Comparison of ENCODE assay signal across 19 cellular contexts in the genomic region with DNA sequence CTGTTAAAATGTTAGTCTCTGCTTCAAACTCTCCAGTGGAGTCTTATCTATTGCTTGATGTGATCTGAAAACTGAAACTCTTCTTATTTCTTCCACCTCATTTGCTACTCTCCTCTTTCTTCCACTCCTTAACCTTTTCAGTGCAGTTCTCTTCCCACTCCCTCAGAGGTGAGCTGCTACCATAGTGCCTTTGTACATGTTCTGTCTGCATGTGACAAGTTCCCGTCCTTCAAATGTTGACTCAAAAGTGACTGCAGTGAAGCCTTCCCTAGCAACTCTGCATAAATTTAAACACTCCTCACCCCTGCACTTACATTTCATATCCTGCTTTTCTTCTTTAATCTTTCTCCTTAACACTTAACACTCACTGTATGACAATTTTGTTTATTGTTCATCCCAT. TPM values are rescaled to one million over a fixed set of nuclear protein-coding genes. Genes with fewer than 3 reads are reported as not detected.
DNase-seq lines count a peak whose midpoint lies in the region; ATAC-seq and TF ChIP-seq lines count a peak whose summit lies in the region.
"Had no signal": no experiment of that assay in that cellular context is flagged by ENCODE, and none has a peak within 500 bp of the region (broad histone marks: within the 10 kb centered on the region; RNA-seq: fewer than 3 reads in every experiment).

No MANE protein-coding gene starts in this region.

- POLR2A ChIA-PET in PC-9 (lab: Charles Lee; ENCODE audit: unreplicated experiment) = no interaction called here

- peak overlapping the region; percentile 36 for H3K4me2 ChIP-seq in PC-9
- peak overlapping the region; percentile 29 for H3K4me2 ChIP-seq in parathyroid adenoma (ENCODE audit: low read length)
- H3K4me2 ChIP-seq: A549, GM23338 had no signal

- peak; percentile 43 for ATAC-seq in activated naive CD8-positive, alpha-beta T cell treated with anti-CD3 and anti-CD28 coated beads, Interleukin-2, amount 50 U/mL, for 24 hours
- ATAC-seq in HG03097 (IDR thresholded peaks at IDR 0.05; ENCODE audit: low FRiP score, unreplicated experiment) = no peak
- ATAC-seq: A549, GM23338, HCT116 had no signal

- peaks cover 12% of the 10 kb centered on the region; the same call in 1 of the 2 replicates for H3F3A ChIP-seq in PC-9 (ENCODE audit: insufficient read depth, low read depth)

- H3K27me3 ChIP-seq in PC-9 (ENCODE audit: insufficient read depth, low read depth) (no peaks in the 10 kb centered on the region), parathyroid adenoma (ENCODE audit: control insufficient read depth, insufficient read depth, low read length) (no peaks in the 10 kb centered on the region)

- intact Hi-C loops in PC-9 (cut with micrococcal nuclease; ENCODE audit: unreplicated experiment) = no loop called here

- no peak overlapping the region for H3K4me3 Mint-ChIP-seq in activated naive CD8-positive, alpha-beta T cell treated with anti-CD3 and anti-CD28 coated beads, Interleukin-2, amount 50 U/mL, for 24 hours
- no peak overlapping the region for H3K4me3 Mint-ChIP-seq in activated naive CD8-positive, alpha-beta T cell treated with anti-CD3 and anti-CD28 coated beads for 36 hours
- H3K4me3 Mint-ChIP-seq: CD4-positive, alpha-beta T cell; GM23338; HFFc6 had no signal

- H3K4me1 Mint-ChIP-seq in activated naive CD8-positive, alpha-beta T cell treated with anti-CD3 and anti-CD28 coated beads, Interleukin-2, amount 50 U/mL, for 24 hours = no peaks in the 10 kb centered on the region
- H3K4me1 Mint-ChIP-seq in activated naive CD8-positive, alpha-beta T cell treated with anti-CD3 and anti-CD28 coated beads for 36 hours = no peaks in the 10 kb centered on the region
- H3K4me1 Mint-ChIP-seq: GM23338 had no signal

- CTCF ChIA-PET in PC-9 (lab: Charles Lee) = no interaction called here

- H3K79me2 ChIP-seq in PC-9 (ENCODE audit: low read depth) (no peaks in the 10 kb centered on the region), parathyroid adenoma (no peaks in the 10 kb centered on the region)

- H3K4me1 ChIP-seq in PC-9 (replicated peaks; ENCODE audit: insufficient read depth) (peaks cover 15% of the 10 kb centered on the region), parathyroid adenoma (peaks cover 6% of the 10 kb centered on the region)
- H3K4me1 ChIP-seq: A549 had no signal

- BruUV-seq in PC-9 (replicated peaks; lab: Mats Ljungman, UMichigan) = no TSS peak

- no peaks in the 10 kb centered on the region for H4K20me1 ChIP-seq in PC-9 (ENCODE audit: insufficient read depth)

- H3K27ac Mint-ChIP-seq in activated naive CD8-positive, alpha-beta T cell treated with anti-CD3 and anti-CD28 coated beads, Interleukin-2, amount 50 U/mL, for 24 hours = no peak overlapping the region
- H3K27ac Mint-ChIP-seq in activated naive CD8-positive, alpha-beta T cell treated with anti-CD3 and anti-CD28 coated beads for 36 hours = no peak overlapping the region
- H3K27ac Mint-ChIP-seq: CD4-positive, alpha-beta T cell; GM23338; HFFc6 had no signal

- no peaks in the 10 kb centered on the region for H3K9me2 ChIP-seq in PC-9 (ENCODE audit: insufficient read depth)

- H3K36me3 ChIP-seq in PC-9 (ENCODE audit: low read depth) (peaks cover 29% of the 10 kb centered on the region; the same call in 1 of the 2 replicates), parathyroid adenoma (ENCODE audit: control insufficient read depth, insufficient read depth, low read length) (no peaks in the 10 kb centered on the region)

- peaks cover 3% of the 10 kb centered on the region for H3K9me3 Mint-ChIP-seq in activated naive CD8-positive, alpha-beta T cell treated with anti-CD3 and anti-CD28 coated beads, Interleukin-2, amount 50 U/mL, for 24 hours
- no peaks in the 10 kb centered on the region for H3K9me3 Mint-ChIP-seq in activated naive CD8-positive, alpha-beta T cell treated with anti-CD3 and anti-CD28 coated beads for 36 hours
- H3K9me3 Mint-ChIP-seq: GM23338, HFFc6 had no signal

- no peaks in the 10 kb centered on the region for H3K27me3 Mint-ChIP-seq in activated naive CD8-positive, alpha-beta T cell treated with anti-CD3 and anti-CD28 coated beads, Interleukin-2, amount 50 U/mL, for 24 hours
- no peaks in the 10 kb centered on the region for H3K27me3 Mint-ChIP-seq in activated naive CD8-positive, alpha-beta T cell treated with anti-CD3 and anti-CD28 coated beads for 36 hours
- H3K27me3 Mint-ChIP-seq: CD4-positive, alpha-beta T cell had no signal

- H3K27ac ChIP-seq in PC-9 (no peak overlapping the region), parathyroid adenoma (no peak overlapping the region)
- H3K27ac ChIP-seq: 22Rv1, A549, C4-2B had no signal

- H2AFZ ChIP-seq in PC-9 (no peak overlapping the region), parathyroid adenoma (peak overlapping the region; percentile 48)
- H2AFZ ChIP-seq: GM23338 had no signal

- TF ChIP-seq CTCF in PC-9 (conservative IDR thresholded peaks at IDR 0.05) (no peak), parathyroid adenoma (IDR thresholded peaks at IDR 0.05) (no peak)

- H3K36me3 Mint-ChIP-seq in activated naive CD8-positive, alpha-beta T cell treated with anti-CD3 and anti-CD28 coated beads, Interleukin-2, amount 50 U/mL, for 24 hours (ENCODE audit: low read depth) = peaks cover 32% of the 10 kb centered on the region
- peaks cover 34% of the 10 kb centered on the region for H3K36me3 Mint-ChIP-seq in activated naive CD8-positive, alpha-beta T cell treated with anti-CD3 and anti-CD28 coated beads for 36 hours

- H3K9me3 ChIP-seq in PC-9 (ENCODE audit: insufficient read depth, low read depth) = no peaks in the 10 kb centered on the region
- no peaks in the 10 kb centered on the region for H3K9me3 ChIP-seq in parathyroid adenoma (ENCODE audit: control insufficient read depth, low read length)
- H3K9me3 ChIP-seq: A549 had no signal

- H3K4me3 ChIP-seq in PC-9 (no peak overlapping the region), parathyroid adenoma (ENCODE audit: low read depth, low read length) (no peak overlapping the region)
- H3K4me3 ChIP-seq: A549, GM23338 had no signal

- H3K9ac ChIP-seq in parathyroid adenoma = no peak overlapping the region

- peak; percentile 25 for DNase-seq in NCI-H2171 treated with DMSO at 0.1 percent for 48 hours (lab: John Stamatoyannopoulos, UW)
- no peak for DNase-seq in NCI-H2171 (lab: John Stamatoyannopoulos, UW)
- DNase-seq in activated naive CD8-positive, alpha-beta T cell treated with anti-CD3 and anti-CD28 coated beads, Interleukin-2, amount 50 U/mL, for 24 hours = no peak
- no peak for DNase-seq in activated naive CD8-positive, alpha-beta T cell treated with anti-CD3 and anti-CD28 coated beads for 36 hours
- DNase-seq in PC-9 = no peak
- DNase-seq: AML-193; CD4-positive, alpha-beta T cell; DMS153; DMS79; GDM1; H7; HFFc6 had no signal

RNA-seq across cellular contexts. Expression of gene SGO2, which starts 12.1 kb away (rescaled TPM):
- total RNA-seq in activated naive CD8-positive, alpha-beta T cell treated with anti-CD3 and anti-CD28 coated beads for 36 hours = 10 to 100 TPM; 36.9 to 37.6 TPM
- 17.8 and 25.0 TPM in 2 replicates for total RNA-seq in PC-9 (2021)

RNA-seq across cellular contexts. Expression of gene KCTD18, which starts 28.3 kb away (rescaled TPM):
- 10 to 100 TPM; 17.7 to 18.9 TPM for total RNA-seq in activated naive CD8-positive, alpha-beta T cell treated with anti-CD3 and anti-CD28 coated beads for 36 hours
- 19.6 and 24.0 TPM in 2 replicates for total RNA-seq in PC-9 (2021)

RNA-seq across cellular contexts. Expression of gene AOX1, which starts 47.7 kb away (rescaled TPM):
- under 1 TPM in 1 of 2 experiments, not detected in 1; 0.19 TPM for total RNA-seq in activated naive CD8-positive, alpha-beta T cell treated with anti-CD3 and anti-CD28 coated beads for 36 hours
- 4.1 and 5.1 TPM in 2 replicates for total RNA-seq in PC-9 (2021)
- total RNA-seq: CD4-positive, alpha-beta T cell had no signal
